ENCODE assay signal across 1 cellular context in genomic region chr3:184911570-184911969, GRCh38.
TF ChIP-seq lines count a peak whose summit lies in the region.

No MANE protein-coding gene starts in this region.

TF ChIP-seq in K562, 482 proteins besides CTCF, POLR2A, EP300 and RAD21 (continued from another document):
- TF ChIP-seq CLOCK (CRISPR knock-in tag; IDR thresholded peaks at IDR 0.05; ENCODE audit: borderline replicate concordance) (0 out of 2 replicates have a peak, but pooled peaks have one; percentile 24), SNAPC5 (CRISPR knock-in tag; IDR thresholded peaks at IDR 0.05) (no peak), HNRNPH1 (optimal IDR thresholded peaks at IDR 0.05; ENCODE audit: low read depth, low read length) (no peak), MITF (IDR thresholded peaks at IDR 0.05) (no peak), ZNF280A (IDR thresholded peaks at IDR 0.05; ENCODE audit: low read depth, partially characterized antibody) (no peak), ARID1B (IDR thresholded peaks at IDR 0.05) (peak; percentile 93), JUN (IDR thresholded peaks at IDR 0.05; ENCODE audit: borderline replicate concordance, low read depth, low read length) (no peak), JUN (CRISPR knock-in tag; IDR thresholded peaks at IDR 0.05; ENCODE audit: borderline replicate concordance) (no peak), TRIM24 (IDR thresholded peaks at IDR 0.05) (peak; percentile 68 to 80; a peak in 2 of 4 replicates)
